Comparison of ENCODE assay signal across 7 cellular contexts in genomic region chr15:68924866-68925599, GRCh38. TPM values are rescaled to one million over a fixed set of nuclear protein-coding genes. Genes with fewer than 3 reads are reported as not detected.
A peak's percentile ranks its signal among the peaks of the same experiment; 100 is the strongest.
DNase-seq lines count a peak whose midpoint lies in the region; ATAC-seq and TF ChIP-seq lines count a peak whose summit lies in the region.

No MANE protein-coding gene starts in this region.

- 2 to 3% (median 2%) methylated on average over 8 of the region's 8 CpGs for WGBS in adrenal gland, 4 donors
- WGBS in heart right ventricle, 2 donors: 0 to 3% methylated on average over 8 of the region's 8 CpGs

- H3K27me3 ChIP-seq in SU-DHL-6 (ENCODE audit: low read length) (no peaks in the 10 kb centered on the region), adrenal gland (peaks cover under 1% of the 10 kb centered on the region), heart right ventricle (peaks cover 0 to 4% (median 0%) of the 10 kb centered on the region in 7 donors)

- TF ChIP-seq CTCF in GM12872 (IDR thresholded peaks at IDR 0.05; ENCODE audit: insufficient read depth, low read depth, low read length): peak; percentile 78
- peak; percentile 78 for TF ChIP-seq CTCF in SU-DHL-6 (IDR thresholded peaks at IDR 0.05; ENCODE audit: insufficient read depth, low read length, poor library complexity, severe bottlenecking)
- TF ChIP-seq CTCF in adrenal gland (IDR thresholded peaks at IDR 0.05): peak; percentile 60 to 81 (median 78)
- peak; percentile 37 to 88 (median 84) for TF ChIP-seq CTCF in heart right ventricle (IDR thresholded peaks at IDR 0.05)

- peak; percentile 53 to 92 (median 86) for ATAC-seq in heart right ventricle
- ATAC-seq in GM19328 (IDR thresholded peaks at IDR 0.05; ENCODE audit: unreplicated experiment): no peak

- intact Hi-C loops in adrenal gland (cut with DNase I): loop anchor here in 1 of 2 donors (10.0 kb wide), 1 partner anchor 370 kb away; no protein-coding TSS in a partner anchor
- intact Hi-C loops in heart right ventricle (cut with DNase I): loop anchor here in 9 of 10 donors (2.0 to 10.0 kb wide), 6 partner anchors 48 to 374 kb away; no protein-coding TSS in a partner anchor

- H3K9me2 ChIP-seq in SU-DHL-6 (replicated peaks; ENCODE audit: insufficient read depth, low read length): no peaks in the 10 kb centered on the region

- H4K20me1 ChIP-seq in SU-DHL-6 (ENCODE audit: low read depth, low read length): no peaks in the 10 kb centered on the region

- peak; percentile 39 for DNase-seq in NCI-H1417 treated with DMSO at 0.1 percent for 48 hours (lab: John Stamatoyannopoulos, UW)
- DNase-seq in adrenal gland: peak; percentile 66 to 91 (median 77)
- peak; percentile 69 to 74 for DNase-seq in heart right ventricle
- DNase-seq in renal cortical epithelial cell (ENCODE audit: low read depth): peak; percentile 53

- no peak overlapping the region for H3K4me2 ChIP-seq in SU-DHL-6 (ENCODE audit: low read depth, low read length, poor library complexity, severe bottlenecking)

- H2AFZ ChIP-seq in SU-DHL-6 (ENCODE audit: low read depth, low read length, severe bottlenecking): no peak overlapping the region

- H3K4me1 ChIP-seq in adrenal gland (replicated peaks in 1 of 2): no peaks in the 10 kb centered on the region
- H3K4me1 ChIP-seq in heart right ventricle: no peaks in the 10 kb centered on the region

- H3K36me3 ChIP-seq in SU-DHL-6 (ENCODE audit: low read length): no peaks in the 10 kb centered on the region
- no peaks in the 10 kb centered on the region for H3K36me3 ChIP-seq in adrenal gland (replicated peaks in 1 of 2)
- no peaks in the 10 kb centered on the region for H3K36me3 ChIP-seq in heart right ventricle

- H3K9ac ChIP-seq in SU-DHL-6 (ENCODE audit: low read length): no peak overlapping the region

- TF ChIP-seq POLR2A in adrenal gland (IDR thresholded peaks at IDR 0.05): no peak

- H3K4me3 ChIP-seq in SU-DHL-6 (ENCODE audit: insufficient read depth, low read length, poor library complexity, severe bottlenecking) (no peak overlapping the region), adrenal gland (no peak overlapping the region), heart right ventricle (no peak overlapping the region)

- H3K9me3 ChIP-seq in SU-DHL-6 (ENCODE audit: insufficient read depth, low read length): no peaks in the 10 kb centered on the region
- H3K9me3 ChIP-seq in adrenal gland (replicated peaks in 1 of 3): no peaks in the 10 kb centered on the region
- no peaks in the 10 kb centered on the region for H3K9me3 ChIP-seq in heart right ventricle

- no peaks in the 10 kb centered on the region for H3F3A ChIP-seq in SU-DHL-6 (ENCODE audit: insufficient read depth)

- H3K27ac ChIP-seq in SU-DHL-6 (ENCODE audit: low read depth, low read length) (no peak overlapping the region), adrenal gland (no peak overlapping the region), heart right ventricle (no peak overlapping the region)

- no peaks in the 10 kb centered on the region for H3K79me2 ChIP-seq in SU-DHL-6 (ENCODE audit: insufficient read depth, low read length)

RNA-seq across cellular contexts. Expression of gene SPESP1, which starts 5.3 kb away (rescaled TPM):
- total RNA-seq in adrenal gland (10 to 100 TPM in 1 of 8 donors, 1 to 10 TPM in 7; 1.6 to 16.5 (median 4.1) TPM), heart right ventricle (10 to 100 TPM in 1 of 10 donors, 1 to 10 TPM in 9; 1.0 to 10.5 (median 4.9) TPM), renal cortical epithelial cell (0.75 and 4.3 TPM in 2 replicates)
- polyA plus RNA-seq in adrenal gland (10 to 100 TPM in 1 of 3 donors, 1 to 10 TPM in 2; 1.9 to 10.1 (median 5.2) TPM), heart right ventricle (1 to 10 TPM; 4.2 to 5.3 TPM)
